In the genomic region with DNA sequence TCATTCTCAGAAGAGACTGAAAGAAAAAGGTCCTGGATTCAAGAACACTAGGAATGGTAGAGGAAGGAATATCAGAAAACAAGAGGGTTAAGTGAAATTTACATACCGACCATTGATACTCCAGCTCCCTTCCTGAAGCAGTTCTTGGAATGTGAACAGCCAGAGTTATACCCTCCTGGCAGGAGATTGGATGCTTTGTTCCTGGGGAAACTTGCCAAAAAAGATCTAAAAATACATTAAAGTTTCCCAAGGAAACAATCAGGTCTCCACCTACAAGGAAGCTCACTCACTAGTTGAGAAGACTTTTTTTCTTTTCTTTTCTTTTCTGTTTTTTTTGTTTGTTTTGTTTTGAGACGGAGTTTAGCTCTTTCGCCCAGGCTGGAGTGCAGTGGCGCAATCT, we compare ENCODE assay signal across 1 cellular context.
TF ChIP-seq lines count a peak whose summit lies in the region.

No MANE protein-coding gene starts in this region.

TF ChIP-seq in WTC11, 78 proteins besides CTCF, POLR2A, EP300 and RAD21 (continued from another document):
- TF ChIP-seq, protein P1, sequence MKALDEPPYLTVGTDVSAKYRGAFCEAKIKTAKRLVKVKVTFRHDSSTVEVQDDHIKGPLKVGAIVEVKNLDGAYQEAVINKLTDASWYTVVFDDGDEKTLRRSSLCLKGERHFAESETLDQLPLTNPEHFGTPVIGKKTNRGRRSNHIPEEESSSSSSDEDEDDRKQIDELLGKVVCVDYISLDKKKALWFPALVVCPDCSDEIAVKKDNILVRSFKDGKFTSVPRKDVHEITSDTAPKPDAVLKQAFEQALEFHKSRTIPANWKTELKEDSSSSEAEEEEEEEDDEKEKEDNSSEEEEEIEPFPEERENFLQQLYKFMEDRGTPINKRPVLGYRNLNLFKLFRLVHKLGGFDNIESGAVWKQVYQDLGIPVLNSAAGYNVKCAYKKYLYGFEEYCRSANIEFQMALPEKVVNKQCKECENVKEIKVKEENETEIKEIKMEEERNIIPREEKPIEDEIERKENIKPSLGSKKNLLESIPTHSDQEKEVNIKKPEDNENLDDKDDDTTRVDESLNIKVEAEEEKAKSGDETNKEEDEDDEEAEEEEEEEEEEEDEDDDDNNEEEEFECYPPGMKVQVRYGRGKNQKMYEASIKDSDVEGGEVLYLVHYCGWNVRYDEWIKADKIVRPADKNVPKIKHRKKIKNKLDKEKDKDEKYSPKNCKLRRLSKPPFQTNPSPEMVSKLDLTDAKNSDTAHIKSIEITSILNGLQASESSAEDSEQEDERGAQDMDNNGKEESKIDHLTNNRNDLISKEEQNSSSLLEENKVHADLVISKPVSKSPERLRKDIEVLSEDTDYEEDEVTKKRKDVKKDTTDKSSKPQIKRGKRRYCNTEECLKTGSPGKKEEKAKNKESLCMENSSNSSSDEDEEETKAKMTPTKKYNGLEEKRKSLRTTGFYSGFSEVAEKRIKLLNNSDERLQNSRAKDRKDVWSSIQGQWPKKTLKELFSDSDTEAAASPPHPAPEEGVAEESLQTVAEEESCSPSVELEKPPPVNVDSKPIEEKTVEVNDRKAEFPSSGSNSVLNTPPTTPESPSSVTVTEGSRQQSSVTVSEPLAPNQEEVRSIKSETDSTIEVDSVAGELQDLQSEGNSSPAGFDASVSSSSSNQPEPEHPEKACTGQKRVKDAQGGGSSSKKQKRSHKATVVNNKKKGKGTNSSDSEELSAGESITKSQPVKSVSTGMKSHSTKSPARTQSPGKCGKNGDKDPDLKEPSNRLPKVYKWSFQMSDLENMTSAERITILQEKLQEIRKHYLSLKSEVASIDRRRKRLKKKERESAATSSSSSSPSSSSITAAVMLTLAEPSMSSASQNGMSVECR (CRISPR knock-in tag; IDR thresholded peaks at IDR 0.05; ENCODE audit: borderline replicate concordance): no peak
- no peak for TF ChIP-seq ESRRA (CRISPR knock-in tag; IDR thresholded peaks at IDR 0.05; ENCODE audit: borderline replicate concordance)
- TF ChIP-seq, protein P2, sequence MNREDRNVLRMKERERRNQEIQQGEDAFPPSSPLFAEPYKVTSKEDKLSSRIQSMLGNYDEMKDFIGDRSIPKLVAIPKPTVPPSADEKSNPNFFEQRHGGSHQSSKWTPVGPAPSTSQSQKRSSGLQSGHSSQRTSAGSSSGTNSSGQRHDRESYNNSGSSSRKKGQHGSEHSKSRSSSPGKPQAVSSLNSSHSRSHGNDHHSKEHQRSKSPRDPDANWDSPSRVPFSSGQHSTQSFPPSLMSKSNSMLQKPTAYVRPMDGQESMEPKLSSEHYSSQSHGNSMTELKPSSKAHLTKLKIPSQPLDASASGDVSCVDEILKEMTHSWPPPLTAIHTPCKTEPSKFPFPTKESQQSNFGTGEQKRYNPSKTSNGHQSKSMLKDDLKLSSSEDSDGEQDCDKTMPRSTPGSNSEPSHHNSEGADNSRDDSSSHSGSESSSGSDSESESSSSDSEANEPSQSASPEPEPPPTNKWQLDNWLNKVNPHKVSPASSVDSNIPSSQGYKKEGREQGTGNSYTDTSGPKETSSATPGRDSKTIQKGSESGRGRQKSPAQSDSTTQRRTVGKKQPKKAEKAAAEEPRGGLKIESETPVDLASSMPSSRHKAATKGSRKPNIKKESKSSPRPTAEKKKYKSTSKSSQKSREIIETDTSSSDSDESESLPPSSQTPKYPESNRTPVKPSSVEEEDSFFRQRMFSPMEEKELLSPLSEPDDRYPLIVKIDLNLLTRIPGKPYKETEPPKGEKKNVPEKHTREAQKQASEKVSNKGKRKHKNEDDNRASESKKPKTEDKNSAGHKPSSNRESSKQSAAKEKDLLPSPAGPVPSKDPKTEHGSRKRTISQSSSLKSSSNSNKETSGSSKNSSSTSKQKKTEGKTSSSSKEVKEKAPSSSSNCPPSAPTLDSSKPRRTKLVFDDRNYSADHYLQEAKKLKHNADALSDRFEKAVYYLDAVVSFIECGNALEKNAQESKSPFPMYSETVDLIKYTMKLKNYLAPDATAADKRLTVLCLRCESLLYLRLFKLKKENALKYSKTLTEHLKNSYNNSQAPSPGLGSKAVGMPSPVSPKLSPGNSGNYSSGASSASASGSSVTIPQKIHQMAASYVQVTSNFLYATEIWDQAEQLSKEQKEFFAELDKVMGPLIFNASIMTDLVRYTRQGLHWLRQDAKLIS (CRISPR knock-in tag; IDR thresholded peaks at IDR 0.05; ENCODE audit: borderline replicate concordance): no peak
- TF ChIP-seq, protein P3, sequence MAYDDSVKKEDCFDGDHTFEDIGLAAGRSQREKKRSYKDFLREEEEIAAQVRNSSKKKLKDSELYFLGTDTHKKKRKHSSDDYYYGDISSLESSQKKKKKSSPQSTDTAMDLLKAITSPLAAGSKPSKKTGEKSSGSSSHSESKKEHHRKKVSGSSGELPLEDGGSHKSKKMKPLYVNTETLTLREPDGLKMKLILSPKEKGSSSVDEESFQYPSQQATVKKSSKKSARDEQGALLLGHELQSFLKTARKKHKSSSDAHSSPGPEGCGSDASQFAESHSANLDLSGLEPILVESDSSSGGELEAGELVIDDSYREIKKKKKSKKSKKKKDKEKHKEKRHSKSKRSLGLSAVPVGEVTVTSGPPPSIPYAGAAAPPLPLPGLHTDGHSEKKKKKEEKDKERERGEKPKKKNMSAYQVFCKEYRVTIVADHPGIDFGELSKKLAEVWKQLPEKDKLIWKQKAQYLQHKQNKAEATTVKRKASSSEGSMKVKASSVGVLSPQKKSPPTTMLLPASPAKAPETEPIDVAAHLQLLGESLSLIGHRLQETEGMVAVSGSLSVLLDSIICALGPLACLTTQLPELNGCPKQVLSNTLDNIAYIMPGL (CRISPR knock-in tag; IDR thresholded peaks at IDR 0.05): no peak
- TF ChIP-seq, protein P4, sequence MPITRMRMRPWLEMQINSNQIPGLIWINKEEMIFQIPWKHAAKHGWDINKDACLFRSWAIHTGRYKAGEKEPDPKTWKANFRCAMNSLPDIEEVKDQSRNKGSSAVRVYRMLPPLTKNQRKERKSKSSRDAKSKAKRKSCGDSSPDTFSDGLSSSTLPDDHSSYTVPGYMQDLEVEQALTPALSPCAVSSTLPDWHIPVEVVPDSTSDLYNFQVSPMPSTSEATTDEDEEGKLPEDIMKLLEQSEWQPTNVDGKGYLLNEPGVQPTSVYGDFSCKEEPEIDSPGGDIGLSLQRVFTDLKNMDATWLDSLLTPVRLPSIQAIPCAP (CRISPR knock-in tag; IDR thresholded peaks at IDR 0.05): no peak
- TF ChIP-seq SMAD3 (CRISPR knock-in tag; IDR thresholded peaks at IDR 0.05; ENCODE audit: borderline replicate concordance): no peak
- TF ChIP-seq ELF4 (CRISPR knock-in tag; IDR thresholded peaks at IDR 0.05; ENCODE audit: low read depth): no peak
- no peak for TF ChIP-seq RORB (CRISPR knock-in tag; IDR thresholded peaks at IDR 0.05)
- TF ChIP-seq JAZF1 (CRISPR knock-in tag; IDR thresholded peaks at IDR 0.05): no peak
- TF ChIP-seq ATF1 (CRISPR knock-in tag; IDR thresholded peaks at IDR 0.05): no peak
- no peak for TF ChIP-seq ZNF232 (CRISPR knock-in tag; IDR thresholded peaks at IDR 0.05)
